Comparison of ENCODE assay signal across 1 cellular context in the genomic region with DNA sequence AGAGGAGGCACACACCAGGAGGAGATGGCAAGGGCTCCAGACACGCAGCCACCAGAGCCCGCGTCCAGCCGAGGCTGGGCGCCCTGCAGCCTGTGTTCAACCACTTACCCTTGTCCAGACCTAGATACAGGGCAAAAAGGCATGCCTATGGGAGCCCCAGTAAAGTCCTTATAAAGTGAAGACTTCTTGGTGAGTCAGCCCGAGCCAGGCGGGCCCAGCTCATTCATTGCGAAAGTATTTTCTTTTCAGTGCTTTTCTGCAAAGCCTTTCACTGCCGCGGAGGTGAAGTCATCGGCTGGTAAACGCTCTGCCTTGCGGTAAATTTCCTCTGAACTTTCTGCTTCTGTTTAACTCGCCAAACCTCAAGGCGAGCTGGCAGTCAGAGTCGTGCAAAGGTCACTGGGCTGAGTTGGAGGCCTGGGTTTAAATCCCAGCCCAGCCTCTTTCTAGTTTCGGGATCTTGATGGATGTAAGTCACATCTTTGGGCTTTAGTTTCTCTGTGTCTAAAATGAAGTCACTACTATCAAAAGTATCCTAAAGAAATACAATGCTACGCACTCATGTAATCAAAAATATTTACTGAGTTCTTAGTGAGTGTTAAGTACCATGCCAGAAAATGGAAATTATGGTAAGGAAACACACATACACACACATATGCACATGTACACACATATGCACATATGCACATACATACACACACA.
TF ChIP-seq lines count a peak whose summit lies in the region.

No MANE protein-coding gene starts in this region.

TF ChIP-seq in HEK293, 187 proteins besides CTCF, POLR2A, EP300 and RAD21 (continued from another document and continues in another):
- TF ChIP-seq ZNF76 (tag by site-specific recombination; IDR thresholded peaks at IDR 0.05; ENCODE audit: borderline replicate concordance, low read depth) (no peak), YY2 (tag by site-specific recombination; IDR thresholded peaks at IDR 0.05) (no peak), SP7 (tag by site-specific recombination; IDR thresholded peaks at IDR 0.05) (0 out of 2 replicates have a peak, but pooled peaks have one; percentile 58), ZNF274 (IDR thresholded peaks at IDR 0.05; ENCODE audit: low read length) (no peak), ZNF274 (tag by site-specific recombination; IDR thresholded peaks at IDR 0.05; ENCODE audit: borderline replicate concordance) (no peak), ZNF654 (tag by site-specific recombination; IDR thresholded peaks at IDR 0.05; ENCODE audit: low read depth) (no peak), ZBTB48 (tag by site-specific recombination; IDR thresholded peaks at IDR 0.05) (no peak), ZNF664 (tag by site-specific recombination; IDR thresholded peaks at IDR 0.05) (no peak), KLF9 (tag by site-specific recombination; IDR thresholded peaks at IDR 0.05; ENCODE audit: low read depth) (no peak), ZNF214 (tag by site-specific recombination; IDR thresholded peaks at IDR 0.05; ENCODE audit: borderline replicate concordance) (no peak), ZNF660 (tag by site-specific recombination; IDR thresholded peaks at IDR 0.05) (peak; percentile 84), ZNF707 (tag by site-specific recombination; IDR thresholded peaks at IDR 0.05) (no peak), ZNF596 (tag by site-specific recombination; IDR thresholded peaks at IDR 0.05) (no peak), ZNF146 (tag by site-specific recombination; IDR thresholded peaks at IDR 0.05) (no peak), ZNF19 (tag by site-specific recombination; IDR thresholded peaks at IDR 0.05; ENCODE audit: low read depth) (no peak), ZNF157 (tag by site-specific recombination; IDR thresholded peaks at IDR 0.05) (no peak), GLIS2 (tag by site-specific recombination; IDR thresholded peaks at IDR 0.05) (no peak), GLI2 (tag by site-specific recombination; IDR thresholded peaks at IDR 0.05; ENCODE audit: borderline replicate concordance, low read depth) (no peak), TCF7L2 (IDR thresholded peaks at IDR 0.05; ENCODE audit: borderline replicate concordance, low read depth, low read length) (no peak), ZFP37 (tag by site-specific recombination; IDR thresholded peaks at IDR 0.05) (no peak; the same call in 1 of the 2 replicates), WT1 (tag by site-specific recombination; IDR thresholded peaks at IDR 0.05) (no peak), ZNF585B (tag by site-specific recombination; IDR thresholded peaks at IDR 0.05) (no peak), ZNF426 (tag by site-specific recombination; IDR thresholded peaks at IDR 0.05) (no peak), SCRT2 (tag by site-specific recombination; IDR thresholded peaks at IDR 0.05) (no peak), EGR2 (tag by site-specific recombination; IDR thresholded peaks at IDR 0.05; ENCODE audit: low read depth) (no peak), MEIS1 (CRISPR knock-in tag; IDR thresholded peaks at IDR 0.05; ENCODE audit: borderline replicate concordance) (no peak), ZNF350 (tag by site-specific recombination; IDR thresholded peaks at IDR 0.05) (no peak), ZEB2 (tag by site-specific recombination; IDR thresholded peaks at IDR 0.05) (peak; percentile 73), ZBTB20 (tag by site-specific recombination; IDR thresholded peaks at IDR 0.05) (peak; percentile 68), SCRT1 (tag by site-specific recombination; IDR thresholded peaks at IDR 0.05; ENCODE audit: borderline replicate concordance) (no peak), ZNF302 (tag by site-specific recombination; IDR thresholded peaks at IDR 0.05; ENCODE audit: low read depth) (no peak), ZNF560 (tag by site-specific recombination; IDR thresholded peaks at IDR 0.05; ENCODE audit: borderline replicate concordance) (no peak), RBAK (tag by site-specific recombination; IDR thresholded peaks at IDR 0.05) (no peak), PRDM1 (tag by site-specific recombination; IDR thresholded peaks at IDR 0.05) (peak; percentile 96), BCL11B (tag by site-specific recombination; IDR thresholded peaks at IDR 0.05; ENCODE audit: low read depth) (no peak), ZNF791 (tag by site-specific recombination; IDR thresholded peaks at IDR 0.05) (no peak), GLIS1 (tag by site-specific recombination; IDR thresholded peaks at IDR 0.05) (no peak), ZSCAN30 (tag by site-specific recombination; IDR thresholded peaks at IDR 0.05) (no peak), ZNF169 (tag by site-specific recombination; IDR thresholded peaks at IDR 0.05) (no peak), FEZF1 (tag by site-specific recombination; IDR thresholded peaks at IDR 0.05) (peak; percentile 50; the same call in 1 of the 2 replicates)
- TF ChIP-seq, protein P1, sequence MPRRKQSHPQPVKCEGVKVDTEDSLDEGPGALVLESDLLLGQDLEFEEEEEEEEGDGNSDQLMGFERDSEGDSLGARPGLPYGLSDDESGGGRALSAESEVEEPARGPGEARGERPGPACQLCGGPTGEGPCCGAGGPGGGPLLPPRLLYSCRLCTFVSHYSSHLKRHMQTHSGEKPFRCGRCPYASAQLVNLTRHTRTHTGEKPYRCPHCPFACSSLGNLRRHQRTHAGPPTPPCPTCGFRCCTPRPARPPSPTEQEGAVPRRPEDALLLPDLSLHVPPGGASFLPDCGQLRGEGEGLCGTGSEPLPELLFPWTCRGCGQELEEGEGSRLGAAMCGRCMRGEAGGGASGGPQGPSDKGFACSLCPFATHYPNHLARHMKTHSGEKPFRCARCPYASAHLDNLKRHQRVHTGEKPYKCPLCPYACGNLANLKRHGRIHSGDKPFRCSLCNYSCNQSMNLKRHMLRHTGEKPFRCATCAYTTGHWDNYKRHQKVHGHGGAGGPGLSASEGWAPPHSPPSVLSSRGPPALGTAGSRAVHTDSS (tag by site-specific recombination; IDR thresholded peaks at IDR 0.05), result no peak
- TF ChIP-seq, protein P2, sequence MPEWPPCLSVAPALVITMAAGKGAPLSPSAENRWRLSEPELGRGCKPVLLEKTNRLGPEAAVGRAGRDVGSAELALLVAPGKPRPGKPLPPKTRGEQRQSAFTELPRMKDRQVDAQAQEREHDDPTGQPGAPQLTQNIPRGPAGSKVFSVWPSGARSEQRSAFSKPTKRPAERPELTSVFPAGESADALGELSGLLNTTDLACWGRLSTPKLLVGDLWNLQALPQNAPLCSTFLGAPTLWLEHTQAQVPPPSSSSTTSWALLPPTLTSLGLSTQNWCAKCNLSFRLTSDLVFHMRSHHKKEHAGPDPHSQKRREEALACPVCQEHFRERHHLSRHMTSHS (tag by site-specific recombination; IDR thresholded peaks at IDR 0.05), result no peak
- TF ChIP-seq, protein P3, sequence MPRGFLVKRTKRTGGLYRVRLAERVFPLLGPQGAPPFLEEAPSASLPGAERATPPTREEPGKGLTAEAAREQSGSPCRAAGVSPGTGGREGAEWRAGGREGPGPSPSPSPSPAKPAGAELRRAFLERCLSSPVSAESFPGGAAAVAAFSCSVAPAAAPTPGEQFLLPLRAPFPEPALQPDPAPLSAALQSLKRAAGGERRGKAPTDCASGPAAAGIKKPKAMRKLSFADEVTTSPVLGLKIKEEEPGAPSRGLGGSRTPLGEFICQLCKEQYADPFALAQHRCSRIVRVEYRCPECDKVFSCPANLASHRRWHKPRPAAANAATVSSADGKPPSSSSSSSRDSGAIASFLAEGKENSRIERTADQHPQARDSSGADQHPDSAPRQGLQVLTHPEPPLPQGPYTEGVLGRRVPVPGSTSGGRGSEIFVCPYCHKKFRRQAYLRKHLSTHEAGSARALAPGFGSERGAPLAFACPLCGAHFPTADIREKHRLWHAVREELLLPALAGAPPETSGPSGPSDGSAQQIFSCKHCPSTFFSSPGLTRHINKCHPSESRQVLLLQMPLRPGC (tag by site-specific recombination; IDR thresholded peaks at IDR 0.05), result no peak
- TF ChIP-seq, protein P4, sequence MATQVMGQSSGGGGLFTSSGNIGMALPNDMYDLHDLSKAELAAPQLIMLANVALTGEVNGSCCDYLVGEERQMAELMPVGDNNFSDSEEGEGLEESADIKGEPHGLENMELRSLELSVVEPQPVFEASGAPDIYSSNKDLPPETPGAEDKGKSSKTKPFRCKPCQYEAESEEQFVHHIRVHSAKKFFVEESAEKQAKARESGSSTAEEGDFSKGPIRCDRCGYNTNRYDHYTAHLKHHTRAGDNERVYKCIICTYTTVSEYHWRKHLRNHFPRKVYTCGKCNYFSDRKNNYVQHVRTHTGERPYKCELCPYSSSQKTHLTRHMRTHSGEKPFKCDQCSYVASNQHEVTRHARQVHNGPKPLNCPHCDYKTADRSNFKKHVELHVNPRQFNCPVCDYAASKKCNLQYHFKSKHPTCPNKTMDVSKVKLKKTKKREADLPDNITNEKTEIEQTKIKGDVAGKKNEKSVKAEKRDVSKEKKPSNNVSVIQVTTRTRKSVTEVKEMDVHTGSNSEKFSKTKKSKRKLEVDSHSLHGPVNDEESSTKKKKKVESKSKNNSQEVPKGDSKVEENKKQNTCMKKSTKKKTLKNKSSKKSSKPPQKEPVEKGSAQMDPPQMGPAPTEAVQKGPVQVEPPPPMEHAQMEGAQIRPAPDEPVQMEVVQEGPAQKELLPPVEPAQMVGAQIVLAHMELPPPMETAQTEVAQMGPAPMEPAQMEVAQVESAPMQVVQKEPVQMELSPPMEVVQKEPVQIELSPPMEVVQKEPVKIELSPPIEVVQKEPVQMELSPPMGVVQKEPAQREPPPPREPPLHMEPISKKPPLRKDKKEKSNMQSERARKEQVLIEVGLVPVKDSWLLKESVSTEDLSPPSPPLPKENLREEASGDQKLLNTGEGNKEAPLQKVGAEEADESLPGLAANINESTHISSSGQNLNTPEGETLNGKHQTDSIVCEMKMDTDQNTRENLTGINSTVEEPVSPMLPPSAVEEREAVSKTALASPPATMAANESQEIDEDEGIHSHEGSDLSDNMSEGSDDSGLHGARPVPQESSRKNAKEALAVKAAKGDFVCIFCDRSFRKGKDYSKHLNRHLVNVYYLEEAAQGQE (tag by site-specific recombination; IDR thresholded peaks at IDR 0.05), result no peak
- TF ChIP-seq, protein P5, sequence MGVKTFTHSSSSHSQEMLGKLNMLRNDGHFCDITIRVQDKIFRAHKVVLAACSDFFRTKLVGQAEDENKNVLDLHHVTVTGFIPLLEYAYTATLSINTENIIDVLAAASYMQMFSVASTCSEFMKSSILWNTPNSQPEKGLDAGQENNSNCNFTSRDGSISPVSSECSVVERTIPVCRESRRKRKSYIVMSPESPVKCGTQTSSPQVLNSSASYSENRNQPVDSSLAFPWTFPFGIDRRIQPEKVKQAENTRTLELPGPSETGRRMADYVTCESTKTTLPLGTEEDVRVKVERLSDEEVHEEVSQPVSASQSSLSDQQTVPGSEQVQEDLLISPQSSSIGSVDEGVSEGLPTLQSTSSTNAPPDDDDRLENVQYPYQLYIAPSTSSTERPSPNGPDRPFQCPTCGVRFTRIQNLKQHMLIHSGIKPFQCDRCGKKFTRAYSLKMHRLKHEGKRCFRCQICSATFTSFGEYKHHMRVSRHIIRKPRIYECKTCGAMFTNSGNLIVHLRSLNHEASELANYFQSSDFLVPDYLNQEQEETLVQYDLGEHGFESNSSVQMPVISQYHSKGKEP (tag by site-specific recombination; IDR thresholded peaks at IDR 0.05), result no peak
- TF ChIP-seq, protein P6, sequence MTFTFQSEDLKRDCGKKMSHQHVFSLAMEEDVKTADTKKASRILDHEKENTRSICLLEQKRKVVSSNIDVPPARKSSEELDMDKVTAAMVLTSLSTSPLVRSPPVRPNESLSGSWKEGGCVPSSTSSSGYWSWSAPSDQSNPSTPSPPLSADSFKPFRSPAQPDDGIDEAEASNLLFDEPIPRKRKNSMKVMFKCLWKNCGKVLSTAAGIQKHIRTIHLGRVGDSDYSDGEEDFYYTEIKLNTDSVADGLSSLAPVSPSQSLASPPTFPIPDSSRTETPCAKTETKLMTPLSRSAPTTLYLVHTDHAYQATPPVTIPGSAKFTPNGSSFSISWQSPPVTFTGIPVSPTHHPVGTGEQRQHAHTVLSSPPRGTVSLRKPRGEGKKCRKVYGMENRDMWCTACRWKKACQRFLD (tag by site-specific recombination; IDR thresholded peaks at IDR 0.05), result no peak
- TF ChIP-seq, protein P7, sequence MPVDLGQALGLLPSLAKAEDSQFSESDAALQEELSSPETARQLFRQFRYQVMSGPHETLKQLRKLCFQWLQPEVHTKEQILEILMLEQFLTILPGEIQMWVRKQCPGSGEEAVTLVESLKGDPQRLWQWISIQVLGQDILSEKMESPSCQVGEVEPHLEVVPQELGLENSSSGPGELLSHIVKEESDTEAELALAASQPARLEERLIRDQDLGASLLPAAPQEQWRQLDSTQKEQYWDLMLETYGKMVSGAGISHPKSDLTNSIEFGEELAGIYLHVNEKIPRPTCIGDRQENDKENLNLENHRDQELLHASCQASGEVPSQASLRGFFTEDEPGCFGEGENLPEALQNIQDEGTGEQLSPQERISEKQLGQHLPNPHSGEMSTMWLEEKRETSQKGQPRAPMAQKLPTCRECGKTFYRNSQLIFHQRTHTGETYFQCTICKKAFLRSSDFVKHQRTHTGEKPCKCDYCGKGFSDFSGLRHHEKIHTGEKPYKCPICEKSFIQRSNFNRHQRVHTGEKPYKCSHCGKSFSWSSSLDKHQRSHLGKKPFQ (tag by site-specific recombination; IDR thresholded peaks at IDR 0.05), result no peak
- TF ChIP-seq, protein P8, sequence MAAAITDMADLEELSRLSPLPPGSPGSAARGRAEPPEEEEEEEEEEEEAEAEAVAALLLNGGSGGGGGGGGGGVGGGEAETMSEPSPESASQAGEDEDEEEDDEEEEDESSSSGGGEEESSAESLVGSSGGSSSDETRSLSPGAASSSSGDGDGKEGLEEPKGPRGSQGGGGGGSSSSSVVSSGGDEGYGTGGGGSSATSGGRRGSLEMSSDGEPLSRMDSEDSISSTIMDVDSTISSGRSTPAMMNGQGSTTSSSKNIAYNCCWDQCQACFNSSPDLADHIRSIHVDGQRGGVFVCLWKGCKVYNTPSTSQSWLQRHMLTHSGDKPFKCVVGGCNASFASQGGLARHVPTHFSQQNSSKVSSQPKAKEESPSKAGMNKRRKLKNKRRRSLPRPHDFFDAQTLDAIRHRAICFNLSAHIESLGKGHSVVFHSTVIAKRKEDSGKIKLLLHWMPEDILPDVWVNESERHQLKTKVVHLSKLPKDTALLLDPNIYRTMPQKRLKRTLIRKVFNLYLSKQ (tag by site-specific recombination; IDR thresholded peaks at IDR 0.05; ENCODE audit: borderline replicate concordance), result no peak
- TF ChIP-seq, protein P9, sequence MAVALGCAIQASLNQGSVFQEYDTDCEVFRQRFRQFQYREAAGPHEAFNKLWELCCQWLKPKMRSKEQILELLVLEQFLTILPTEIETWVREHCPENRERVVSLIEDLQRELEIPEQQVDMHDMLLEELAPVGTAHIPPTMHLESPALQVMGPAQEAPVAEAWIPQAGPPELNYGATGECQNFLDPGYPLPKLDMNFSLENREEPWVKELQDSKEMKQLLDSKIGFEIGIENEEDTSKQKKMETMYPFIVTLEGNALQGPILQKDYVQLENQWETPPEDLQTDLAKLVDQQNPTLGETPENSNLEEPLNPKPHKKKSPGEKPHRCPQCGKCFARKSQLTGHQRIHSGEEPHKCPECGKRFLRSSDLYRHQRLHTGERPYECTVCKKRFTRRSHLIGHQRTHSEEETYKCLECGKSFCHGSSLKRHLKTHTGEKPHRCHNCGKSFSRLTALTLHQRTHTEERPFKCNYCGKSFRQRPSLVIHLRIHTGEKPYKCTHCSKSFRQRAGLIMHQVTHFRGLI (tag by site-specific recombination; IDR thresholded peaks at IDR 0.05), result peak; percentile 62; the same call in 1 of the 2 replicates
